26 cellular contexts compared by ENCODE assay signal in genomic region chr1:108208724-108209404, GRCh38. TPM values are rescaled to one million over a fixed set of nuclear protein-coding genes. Genes with fewer than 3 reads are reported as not detected.
DNase-seq lines count a peak whose midpoint lies in the region; ATAC-seq and TF ChIP-seq lines count a peak whose summit lies in the region.
"Had no signal": no experiment of that assay in that cellular context is flagged by ENCODE, and none has a peak within 500 bp of the region (broad histone marks: within the 10 kb centered on the region; RNA-seq: fewer than 3 reads in every experiment).

No MANE protein-coding gene starts in this region.

- no peaks in the 10 kb centered on the region for H3K36me3 ChIP-seq in Karpas-422 (ENCODE audit: insufficient read depth, low read length)
- no peaks in the 10 kb centered on the region for H3K36me3 ChIP-seq in lower lobe of right lung
- H3K36me3 ChIP-seq: cardiac muscle cell, HAP-1, neutrophil, thoracic aorta had no signal

- intact Hi-C loops in lower lobe of right lung (cut with DNase I), result no loop called here

- no peak overlapping the region for H3K27ac Mint-ChIP-seq in WTC11
- H3K27ac Mint-ChIP-seq: activated T-cell treated with anti-CD3 and anti-CD28 coated beads, Interleukin-2, amount 50 U/mL, for 72 hours; stimulated activated naive B cell treated with anti-CD40 and anti-IgM and Interleukin-4, amounts not matched to agents 10 μg/mL and 1 μg/mL and 100 μg/mL, for 72 hours had no signal

- POLR2A ChIA-PET in WTC11 (lab: Charles Lee), result no interaction called here

- H3K36me3 Mint-ChIP-seq in WTC11, result peaks cover 2% of the 10 kb centered on the region; the same call in 1 of the 2 replicates
- H3K36me3 Mint-ChIP-seq: stimulated activated naive B cell treated with anti-CD40 and anti-IgM and Interleukin-4, amounts not matched to agents 10 μg/mL and 1 μg/mL and 100 μg/mL, for 72 hours had no signal

- peaks cover 8% of the 10 kb centered on the region for H3K27me3 Mint-ChIP-seq in WTC11 (ENCODE audit: low read depth)

- H3K9ac ChIP-seq in Karpas-422 (ENCODE audit: low read length), result no peak overlapping the region

- peaks cover 19% of the 10 kb centered on the region for H3K9me3 Mint-ChIP-seq in WTC11

- H3K27ac ChIP-seq in Karpas-422 (ENCODE audit: low read length) (no peak overlapping the region), lower lobe of right lung (no peak overlapping the region)
- H3K27ac ChIP-seq: cardiac muscle cell, neutrophil, RWPE1, skin epidermis, thoracic aorta had no signal

- CTCF ChIA-PET in WTC11 (lab: Charles Lee), result interaction anchor here (0.9 to 1.8 kb wide), 2 partner anchors 8 to 426 kb away, joined by 3 to 4 read pairs; no protein-coding TSS in a partner anchor

- H3K4me3 Mint-ChIP-seq in WTC11, result no peak overlapping the region
- H3K4me3 Mint-ChIP-seq: stimulated activated naive B cell treated with anti-CD40 and anti-IgM and Interleukin-4, amounts not matched to agents 10 μg/mL and 1 μg/mL and 100 μg/mL, for 72 hours had no signal

- H3K27me3 ChIP-seq in Karpas-422 (ENCODE audit: low read length), result no peaks in the 10 kb centered on the region
- H3K27me3 ChIP-seq in lower lobe of right lung (ENCODE audit: low read depth), result no peaks in the 10 kb centered on the region

- H2AFZ ChIP-seq in Karpas-422 (ENCODE audit: low read length), result peak overlapping the region; percentile 32; the same call in 1 of the 2 replicates

- peaks cover 15% of the 10 kb centered on the region for H3K4me1 Mint-ChIP-seq in WTC11
- H3K4me1 Mint-ChIP-seq: stimulated activated naive B cell treated with anti-CD40 and anti-IgM and Interleukin-4, amounts not matched to agents 10 μg/mL and 1 μg/mL and 100 μg/mL, for 72 hours had no signal

- no peaks in the 10 kb centered on the region for H3K4me1 ChIP-seq in Karpas-422 (ENCODE audit: low read length)
- H3K4me1 ChIP-seq in lower lobe of right lung, result no peaks in the 10 kb centered on the region
- H3K4me1 ChIP-seq: HAP-1 had no signal

- ATAC-seq in WTC11 (peak; percentile 95), lower lobe of right lung (no peak), GM19023 (IDR thresholded peaks at IDR 0.05; ENCODE audit: unreplicated experiment) (no peak)
- ATAC-seq: left ventricle myocardium superior; stimulated activated naive B cell treated with anti-CD40 and anti-IgM and Interleukin-4, amounts not matched to agents 10 μg/mL and 1 μg/mL and 100 μg/mL, for 72 hours had no signal

- DNase-seq in ELF-1 (ENCODE audit: low read depth, low spot score) (peak; percentile 94), Karpas-422 (no peak), WTC11 (ENCODE audit: low spot score) (peak; percentile 34), left kidney (ENCODE audit: low read depth, low spot score) (peak; percentile 58), lower lobe of right lung (no peak)
- no peak for DNase-seq in activated T-cell treated with anti-CD3 and anti-CD28 coated beads, Interleukin-2, amount 50 U/mL, for 48 hours
- no peak for DNase-seq in stimulated activated CD4-positive, alpha-beta T cell treated with anti-CD3 and anti-CD28 coated beads, Interleukin-4, amount 100 ng/mL, for 4 hours
- DNase-seq: activated CD8-positive, alpha-beta memory T cell treated with anti-CD3 and anti-CD28 coated beads for 24 hours; activated naive CD4-positive, alpha-beta T cell treated with anti-CD3 and anti-CD28 coated beads, Interleukin-2, amount 50 U/mL, for 16 hours; head of caudate nucleus; left ventricle myocardium superior; NCI-H2029 treated with DMSO at 0.1 percent for 48 hours; NCI-H510A; stimulated activated naive B cell treated with anti-CD40 and anti-IgM and Interleukin-4, amounts not matched to agents 10 μg/mL and 1 μg/mL and 100 μg/mL, for 72 hours; T1000 had no signal

- no peaks in the 10 kb centered on the region for H3K9me2 ChIP-seq in Karpas-422 (replicated peaks; ENCODE audit: insufficient read depth, low read length)

- no peak overlapping the region for H3K4me3 ChIP-seq in Karpas-422 (ENCODE audit: low read length)
- H3K4me3 ChIP-seq in lower lobe of right lung, result no peak overlapping the region
- H3K4me3 ChIP-seq: cardiac muscle cell, HAP-1, skin epidermis, thoracic aorta had no signal

- TF ChIP-seq CTCF in WTC11 (IDR thresholded peaks at IDR 0.05), result no peak
- TF ChIP-seq CTCF in lower lobe of right lung (IDR thresholded peaks at IDR 0.05), result no peak

- no peaks in the 10 kb centered on the region for H3K79me2 ChIP-seq in Karpas-422 (ENCODE audit: low read length)

- no peaks in the 10 kb centered on the region for H4K20me1 ChIP-seq in Karpas-422 (ENCODE audit: insufficient read depth, low read depth, low read length)

- no peak overlapping the region for H3K4me2 ChIP-seq in Karpas-422 (ENCODE audit: low read depth, low read length, poor library complexity, severe bottlenecking)

- H3K9me3 ChIP-seq in Karpas-422 (ENCODE audit: low read length), result no peaks in the 10 kb centered on the region
- no peaks in the 10 kb centered on the region for H3K9me3 ChIP-seq in lower lobe of right lung
- H3K9me3 ChIP-seq: neutrophil, thoracic aorta had no signal

TF ChIP-seq in WTC11, 78 proteins besides CTCF, POLR2A, EP300 and RAD21 (continues in another document):
- TF ChIP-seq GRHL2 (CRISPR knock-in tag; IDR thresholded peaks at IDR 0.05; ENCODE audit: insufficient replicate concordance, severe bottlenecking) (no peak), CBFB (CRISPR knock-in tag; IDR thresholded peaks at IDR 0.05; ENCODE audit: low read depth) (no peak), MYBL2 (CRISPR knock-in tag; IDR thresholded peaks at IDR 0.05) (no peak), ARID4B (CRISPR knock-in tag; IDR thresholded peaks at IDR 0.05; ENCODE audit: borderline replicate concordance) (no peak), IRF1 (CRISPR knock-in tag; IDR thresholded peaks at IDR 0.05) (no peak), TEAD4 (CRISPR knock-in tag; IDR thresholded peaks at IDR 0.05) (no peak), NFE2L1 (CRISPR knock-in tag; IDR thresholded peaks at IDR 0.05) (no peak), ETV6 (CRISPR knock-in tag; IDR thresholded peaks at IDR 0.05) (no peak), ZMAT4 (CRISPR knock-in tag; IDR thresholded peaks at IDR 0.05) (no peak), FOXP1 (CRISPR knock-in tag; IDR thresholded peaks at IDR 0.05; ENCODE audit: borderline replicate concordance) (no peak), GABPB1 (CRISPR knock-in tag; IDR thresholded peaks at IDR 0.05) (no peak), ZNF138 (CRISPR knock-in tag; conservative IDR thresholded peaks at IDR 0.05) (no peak), USF1 (CRISPR knock-in tag; IDR thresholded peaks at IDR 0.05) (no peak)

RNA-seq across cellular contexts. Expression of gene SLC25A24, which starts 8.7 kb away (rescaled TPM):
- total RNA-seq in Karpas-422 (2014; rRNA removed; shearing (Covaris generic); ENCODE audit: low replicate concordance), result 47.1 and 86.8 TPM in 2 replicates
- total RNA-seq in WTC11 (2021) (34.9 to 39.1 TPM (median 35.9 TPM) in 3 replicates), lower lobe of right lung (49.5 TPM)

RNA-seq across cellular contexts. Expression of gene NBPF4, which starts 35.0 kb away (rescaled TPM):
- total RNA-seq in Karpas-422 (2014; rRNA removed; shearing (Covaris generic); ENCODE audit: low replicate concordance), result not detected in 2 replicates
- total RNA-seq in WTC11 (2021) (not detected in 3 replicates), lower lobe of right lung (not detected)
- total RNA-seq: cardiac muscle cell, G401, HT-29, left ventricle myocardium superior, mononuclear cell, thoracic aorta had no signal

Comparison
In these comparisons a context has a peak if more than half of its experiments do, and no peak if none do; other contexts are left out.
1. DNase-seq: peak in ELF-1 (single experiment), WTC11 (single experiment) and left kidney (single experiment); none in Karpas-422 (single experiment), activated T-cell treated with anti-CD3 and anti-CD28 coated beads, Interleukin-2, amount 50 U/mL, for 48 hours (0 of 2), lower lobe of right lung (single experiment) and stimulated activated CD4-positive, alpha-beta T cell treated with anti-CD3 and anti-CD28 coated beads, Interleukin-4, amount 100 ng/mL, for 4 hours (0 of 2).